In genomic region chrX:38095971-38096529, GRCh38 we compare ENCODE assay signal across 15 cellular contexts.
A peak's percentile ranks its signal among the peaks of the same experiment; 100 is the strongest.
DNase-seq lines count a peak whose midpoint lies in the region; ATAC-seq and TF ChIP-seq lines count a peak whose summit lies in the region.
"Had no signal": no experiment of that assay in that cellular context is flagged by ENCODE, and none has a peak within 500 bp of the region (broad histone marks: within the 10 kb centered on the region; RNA-seq: fewer than 3 reads in every experiment).

No MANE protein-coding gene starts in this region.

- DNase-seq in Calu3 (no peak), HT-29 (ENCODE audit: low spot score) (peak; percentile 2), adipocyte (ENCODE audit: low read depth) (peak; percentile 36), iris pigment epithelial cell (ENCODE audit: low read depth) (peak; percentile 65), Caco-2 (no peak), NCI-H1417 treated with DMSO at 0.1 percent for 48 hours (lab: John Stamatoyannopoulos, UW) (no peak), COR-L47 (lab: John Stamatoyannopoulos, UW) (no peak)
- no peak for DNase-seq in stimulated activated naive CD8-positive, alpha-beta T cell treated with anti-CD3 and anti-CD28 coated beads, Interleukin-15, Interleukin-2, amounts not matched to agents 100 U/mL and 50 U/mL, for 24 hours
- DNase-seq: activated CD8-positive, alpha-beta memory T cell treated with anti-CD3 and anti-CD28 coated beads, Interleukin-2, amount 50 U/mL, for 4 hours; dorsolateral prefrontal cortex; left ventricle myocardium superior; NCI-H2171 treated with DMSO at 0.1 percent for 48 hours; Peyer's patch had no signal

- TF ChIP-seq CTCF in Calu3 (IDR thresholded peaks at IDR 0.05; ENCODE audit: unreplicated experiment) = no peak
- TF ChIP-seq CTCF in Caco-2 (IDR thresholded peaks at IDR 0.05; ENCODE audit: insufficient read depth in 1 of 2, low read depth in 1 of 2, low read length in 1 of 2, severe bottlenecking in 1 of 2, unreplicated experiment in 1 of 2) = no peak

- H3K4me3 ChIP-seq in adipocyte (ENCODE audit: low read length) = no peak overlapping the region
- no peak overlapping the region for H3K4me3 ChIP-seq in Caco-2 (ENCODE audit: low read depth, low read length)
- H3K4me3 ChIP-seq: Peyer's patch had no signal

- BruUV-seq in Calu3 (replicated peaks; lab: Mats Ljungman, UMichigan) (no TSS peak), Caco-2 (replicated peaks; lab: Mats Ljungman, UMichigan) (no TSS peak)

- no peak overlapping the region for H3K9ac ChIP-seq in adipocyte (ENCODE audit: low read length)

- H3K4me1 ChIP-seq in adipocyte (ENCODE audit: control insufficient read depth, insufficient read depth, low read length) = no peaks in the 10 kb centered on the region
- H3K4me1 ChIP-seq in Caco-2 = no peaks in the 10 kb centered on the region
- H3K4me1 ChIP-seq: Peyer's patch had no signal

- H3K27ac Mint-ChIP-seq in Calu3 (ENCODE audit: unreplicated experiment) = peak overlapping the region; percentile 79
- H3K27ac Mint-ChIP-seq in Caco-2 (ENCODE audit: unreplicated experiment) = no peak overlapping the region
- H3K27ac Mint-ChIP-seq: CD14-positive monocyte had no signal

- H3K9me3 ChIP-seq in adipocyte (ENCODE audit: control insufficient read depth, low read length) (peaks cover 21% of the 10 kb centered on the region), Caco-2 (no peaks in the 10 kb centered on the region)
- H3K9me3 ChIP-seq: Peyer's patch had no signal

- peaks cover 8% of the 10 kb centered on the region for H3K27me3 ChIP-seq in adipocyte (replicated peaks; ENCODE audit: control insufficient read depth, insufficient read depth, low read length)
- no peaks in the 10 kb centered on the region for H3K27me3 ChIP-seq in Caco-2 (replicated peaks; ENCODE audit: control insufficient read depth, insufficient read depth, low read length)
- H3K27me3 ChIP-seq: Peyer's patch had no signal

- H3K9me3 Mint-ChIP-seq in Calu3 (ENCODE audit: low read depth, unreplicated experiment) (no peaks in the 10 kb centered on the region), Caco-2 (ENCODE audit: unreplicated experiment) (no peaks in the 10 kb centered on the region)
- H3K9me3 Mint-ChIP-seq: neural crest cell had no signal

- H3K36me3 ChIP-seq in adipocyte (ENCODE audit: control insufficient read depth, insufficient read depth, low read length, severe bottlenecking) (no peaks in the 10 kb centered on the region), Caco-2 (ENCODE audit: control insufficient read depth, insufficient read depth, low read length) (no peaks in the 10 kb centered on the region)
- H3K36me3 ChIP-seq: Peyer's patch had no signal

- H3K4me1 Mint-ChIP-seq in Calu3 (ENCODE audit: low read depth, unreplicated experiment) (peaks cover 8% of the 10 kb centered on the region), Caco-2 (ENCODE audit: low read depth, unreplicated experiment) (no peaks in the 10 kb centered on the region)
- H3K4me1 Mint-ChIP-seq: CD14-positive monocyte, neural crest cell had no signal

- no peaks in the 10 kb centered on the region for H3K36me3 Mint-ChIP-seq in Calu3 (ENCODE audit: insufficient read depth, unreplicated experiment)
- peaks cover 5% of the 10 kb centered on the region for H3K36me3 Mint-ChIP-seq in Caco-2 (ENCODE audit: insufficient read depth, unreplicated experiment)
- H3K36me3 Mint-ChIP-seq: CD14-positive monocyte had no signal

- CTCF ChIA-PET in Calu3 (lab: Charles Lee) (no interaction called here), Caco-2 (lab: Charles Lee) (no interaction called here)

- intact Hi-C loops in Calu3 (cut with micrococcal nuclease; ENCODE audit: unreplicated experiment) = loop anchor here (5.0 kb wide), 1 partner anchor 89 kb away; the partner anchor contains the start of gene SYTL5
- intact Hi-C loops in Caco-2 (cut with micrococcal nuclease; ENCODE audit: unreplicated experiment) = no loop called here

- no peaks in the 10 kb centered on the region for H3K27me3 Mint-ChIP-seq in Calu3 (ENCODE audit: unreplicated experiment)
- H3K27me3 Mint-ChIP-seq in Caco-2 (ENCODE audit: insufficient read depth, unreplicated experiment) = no peaks in the 10 kb centered on the region

- H3K4me3 Mint-ChIP-seq in Calu3 (ENCODE audit: low read depth, unreplicated experiment) = peak overlapping the region; percentile 53
- H3K4me3 Mint-ChIP-seq in Caco-2 (ENCODE audit: unreplicated experiment) = no peak overlapping the region
- H3K4me3 Mint-ChIP-seq: CD14-positive monocyte, neural crest cell had no signal

- POLR2A ChIA-PET in Caco-2 (lab: Charles Lee) = no interaction called here

- ATAC-seq in stimulated activated naive CD8-positive, alpha-beta T cell treated with anti-CD3 and anti-CD28 coated beads, Interleukin-15, Interleukin-2, amounts not matched to agents 100 U/mL and 50 U/mL, for 24 hours = no peak
- ATAC-seq: left ventricle myocardium superior had no signal

Comparison
In these comparisons a context has a peak if more than half of its experiments do, and no peak if none do; other contexts are left out.
1. DNase-seq: peak in HT-29 (single experiment), adipocyte (single experiment) and iris pigment epithelial cell (single experiment); none in Calu3 (single experiment), stimulated activated naive CD8-positive, alpha-beta T cell treated with anti-CD3 and anti-CD28 coated beads, Interleukin-15, Interleukin-2, amounts not matched to agents 100 U/mL and 50 U/mL, for 24 hours (single experiment), Caco-2 (0 of 2), NCI-H1417 treated with DMSO at 0.1 percent for 48 hours (single experiment) and COR-L47 (single experiment).